19 cellular contexts compared by ENCODE assay signal in genomic region chr17:48566717-48567116, GRCh38. TPM values are rescaled to one million over a fixed set of nuclear protein-coding genes. Genes with fewer than 3 reads are reported as not detected.
DNase-seq lines count a peak whose midpoint lies in the region; ATAC-seq and TF ChIP-seq lines count a peak whose summit lies in the region.
"Had no signal": no experiment of that assay in that cellular context is flagged by ENCODE, and none has a peak within 500 bp of the region (broad histone marks: within the 10 kb centered on the region; RNA-seq: fewer than 3 reads in every experiment).

No MANE protein-coding gene starts in this region.

- TF ChIP-seq CTCF in AG04450 (IDR thresholded peaks at IDR 0.05; ENCODE audit: low read depth, low read length) (no peak), ascending aorta (IDR thresholded peaks at IDR 0.05) (no peak), gastroesophageal sphincter (IDR thresholded peaks at IDR 0.05) (no peak), sigmoid colon (IDR thresholded peaks at IDR 0.05) (no peak)

- CTCF ChIA-PET in AG04450 (lab: Charles Lee), result interaction anchor here (0.6 to 3.3 kb wide), 4 partner anchors 80 to 433 kb away, joined by 3 to 13 read pairs (median 4); no protein-coding TSS in a partner anchor

- intact Hi-C loops in ascending aorta (cut with DNase I), result no loop called here
- intact Hi-C loops in sigmoid colon (cut with DNase I), result no loop called here

- WGBS in gastroesophageal sphincter (ENCODE audit: low coverage in 1 of 2), 2 donors, result 0% methylated on average over 1 of the region's 2 CpGs; no CpG with 5 or more reads in 1 of the 2 donors
- 47 to 49% methylated on average over 2 of the region's 2 CpGs for WGBS in sigmoid colon, 2 donors

- no peaks in the 10 kb centered on the region for H3K36me3 ChIP-seq in ascending aorta
- H3K36me3 ChIP-seq in gastroesophageal sphincter, result no peaks in the 10 kb centered on the region
- H3K36me3 ChIP-seq in sigmoid colon, result no peaks in the 10 kb centered on the region

- ATAC-seq in gastroesophageal sphincter, result no peak
- no peak for ATAC-seq in SK-N-SH treated with all-trans-retinoic acid at 6 μM for 48 hours
- ATAC-seq in HG03354 (IDR thresholded peaks at IDR 0.05; ENCODE audit: poor library complexity, severe bottlenecking, unreplicated experiment), result no peak
- ATAC-seq: GM12878 had no signal

- TF ChIP-seq POLR2A in gastroesophageal sphincter (IDR thresholded peaks at IDR 0.05) (no peak), sigmoid colon (IDR thresholded peaks at IDR 0.05) (no peak)

- H3K4me3 ChIP-seq in AG04450 (ENCODE audit: low read depth, low read length) (peak overlapping the region; percentile 20), ascending aorta (no peak overlapping the region), gastroesophageal sphincter (no peak overlapping the region), sigmoid colon (no peak overlapping the region)
- H3K4me3 ChIP-seq: GM12878 had no signal

- H3K27ac ChIP-seq in AG04450 (ENCODE audit: low read depth, low read length), result peak overlapping the region; percentile 83
- peak overlapping the region; percentile 58 to 97 for H3K27ac ChIP-seq in ascending aorta
- H3K27ac ChIP-seq in gastroesophageal sphincter, result peak overlapping the region; percentile 97 to 98 (median 97)
- peak overlapping the region; percentile 94 to 99 (median 96) for H3K27ac ChIP-seq in sigmoid colon

- TF ChIP-seq EP300 in gastroesophageal sphincter (IDR thresholded peaks at IDR 0.05) (no peak), sigmoid colon (IDR thresholded peaks at IDR 0.05) (no peak)

- no peak for DNase-seq in AG04450 (ENCODE audit: low read depth, low spot score)
- no peak for DNase-seq in ascending aorta (ENCODE audit: low spot score in 2 of 2)
- no peak for DNase-seq in sigmoid colon
- no peak for DNase-seq in NCI-H524 (lab: John Stamatoyannopoulos, UW)
- DNase-seq in activated naive CD4-positive, alpha-beta T cell (lab: John Stamatoyannopoulos, UW), result no peak
- DNase-seq: C1 segment of cervical spinal cord, DMS53, NCI-H1930, NCI-H2171, NCI-H82, SHP77 had no signal

- POLR2A ChIA-PET in AG04450 (lab: Yijun Ruan, JAX), result interaction anchor here (0.8 to 1.6 kb wide), 3 partner anchors 11 to 24 kb away, joined by 3 to 12 read pairs (median 3); no protein-coding TSS in a partner anchor

- no peaks in the 10 kb centered on the region for H3K27me3 ChIP-seq in AG04450 (ENCODE audit: control insufficient read depth, insufficient read depth, low read length)
- H3K27me3 ChIP-seq in ascending aorta, result no peaks in the 10 kb centered on the region
- H3K27me3 ChIP-seq in gastroesophageal sphincter, result no peaks in the 10 kb centered on the region
- no peaks in the 10 kb centered on the region for H3K27me3 ChIP-seq in sigmoid colon

- H3K9me3 ChIP-seq in AG04450 (ENCODE audit: control insufficient read depth, insufficient read depth, low read length) (no peaks in the 10 kb centered on the region), ascending aorta (no peaks in the 10 kb centered on the region), gastroesophageal sphincter (no peaks in the 10 kb centered on the region), sigmoid colon (no peaks in the 10 kb centered on the region)

- peaks cover 2 to 74% of the 10 kb centered on the region in 2 donors for H3K4me1 ChIP-seq in ascending aorta
- H3K4me1 ChIP-seq in gastroesophageal sphincter, result peaks cover 8 to 100% (median 57%) of the 10 kb centered on the region in 3 donors
- peaks cover 0 to 100% (median 97%) of the 10 kb centered on the region in 4 donors for H3K4me1 ChIP-seq in sigmoid colon

TF ChIP-seq in SK-N-SH treated with all-trans-retinoic acid at 6 μM for 48 hours, 23 proteins besides CTCF, POLR2A, EP300 and RAD21:
- TF ChIP-seq RARB (CRISPR knock-in tag; IDR thresholded peaks at IDR 0.05), result no peak
- no peak for TF ChIP-seq PPARA (CRISPR knock-in tag; IDR thresholded peaks at IDR 0.05; ENCODE audit: borderline replicate concordance)
- no peak for TF ChIP-seq TCF4 (CRISPR knock-in tag; IDR thresholded peaks at IDR 0.05; ENCODE audit: borderline replicate concordance)
- no peak for TF ChIP-seq BACH2 (CRISPR knock-in tag; IDR thresholded peaks at IDR 0.05; ENCODE audit: borderline replicate concordance)
- TF ChIP-seq SNAI2 (CRISPR knock-in tag; IDR thresholded peaks at IDR 0.05), result no peak
- no peak for TF ChIP-seq POU6F1 (CRISPR knock-in tag; IDR thresholded peaks at IDR 0.05; ENCODE audit: borderline replicate concordance, low read depth)
- TF ChIP-seq ZFP30 (CRISPR knock-in tag; IDR thresholded peaks at IDR 0.05), result no peak
- no peak for TF ChIP-seq ZC3H10 (CRISPR knock-in tag; IDR thresholded peaks at IDR 0.05)
TF ChIP-seq in SK-N-SH treated with all-trans-retinoic acid at 6 μM for 48 hours: peak in this region for 0.

RNA-seq across cellular contexts. Expression of gene HOXB4, which starts 11.4 kb away (rescaled TPM):
- polyA plus RNA-seq in AG04450 (2011; rRNA removed) (5.8 and 6.1 TPM in 2 replicates), sigmoid colon (1 to 10 TPM in 2 of 3 donors, under 1 TPM in 1; 0.23 to 2.7 (median 1.2) TPM)
- 8.2 and 9.9 TPM in 2 replicates for polyA minus RNA-seq in AG04450 (2011; rRNA and poly(A)+ RNA removed)
- total RNA-seq in ascending aorta (20.4 TPM), gastroesophageal sphincter (10 to 100 TPM in 1 of 4 donors, 1 to 10 TPM in 3; 3.0 to 12.9 (median 6.9) TPM), sigmoid colon (1 to 10 TPM; 4.6 to 8.3 (median 5.4) TPM)

RNA-seq across cellular contexts. Expression of gene HOXB2, which starts 21.8 kb away (rescaled TPM):
- polyA plus RNA-seq in AG04450 (2011; rRNA removed), result 16.3 and 17.9 TPM in 2 replicates
- 7.4 and 10.2 TPM in 2 replicates for polyA minus RNA-seq in AG04450 (2011; rRNA and poly(A)+ RNA removed)
- total RNA-seq in ascending aorta, result 55.3 TPM
- 10 to 100 TPM; 28.7 to 65.2 (median 38.8) TPM for total RNA-seq in gastroesophageal sphincter
- total RNA-seq in sigmoid colon, result 10 to 100 TPM; 44.9 to 86.1 (median 63.6) TPM
- 1 to 10 TPM; 1.6 to 7.8 (median 3.0) TPM for polyA plus RNA-seq in sigmoid colon
- total RNA-seq: NCI-H460 had no signal

RNA-seq across cellular contexts. Expression of gene HOXB3, which starts 23.3 kb away (rescaled TPM):
- polyA plus RNA-seq in AG04450 (2011; rRNA removed) (28.3 and 33.0 TPM in 2 replicates), sigmoid colon (10 to 100 TPM in 2 of 3 donors, 1 to 10 TPM in 1; 6.2 to 16.7 (median 10.2) TPM)
- polyA minus RNA-seq in AG04450 (2011; rRNA and poly(A)+ RNA removed), result 12.3 and 12.5 TPM in 2 replicates
- total RNA-seq in ascending aorta (19.3 TPM), gastroesophageal sphincter (10 to 100 TPM; 11.4 to 48.7 (median 24.2) TPM), sigmoid colon (10 to 100 TPM; 25.3 to 64.3 (median 30.1) TPM)

RNA-seq across cellular contexts. Expression of gene HOXB5, which starts 26.9 kb away (rescaled TPM):
- polyA plus RNA-seq in AG04450 (2011; rRNA removed), result 9.4 and 9.8 TPM in 2 replicates
- 4.2 and 4.4 TPM in 2 replicates for polyA minus RNA-seq in AG04450 (2011; rRNA and poly(A)+ RNA removed)
- 0.53 TPM for total RNA-seq in ascending aorta
- 1 to 10 TPM in 3 of 4 donors, under 1 TPM in 1; 0.27 to 2.7 (median 1.4) TPM for total RNA-seq in gastroesophageal sphincter
- total RNA-seq in sigmoid colon, result 1 to 10 TPM; 1.5 to 2.5 (median 2.1) TPM
- polyA plus RNA-seq in sigmoid colon, result 10 to 100 TPM in 1 of 3 donors, 1 to 10 TPM in 2; 3.2 to 13.9 (median 4.2) TPM
- total RNA-seq: GM12878 had no signal
- polyA plus RNA-seq: GM12878, IgD-negative memory B cell had no signal

RNA-seq across cellular contexts. Expression of gene HOXB1, which starts 35.9 kb away (rescaled TPM):
- polyA plus RNA-seq in AG04450 (2011; rRNA removed) (not detected in 2 replicates), sigmoid colon (under 1 TPM in 2 of 3 donors, not detected in 1; 0.60 to 0.92 TPM)
- not detected in 2 replicates for polyA minus RNA-seq in AG04450 (2011; rRNA and poly(A)+ RNA removed)
- total RNA-seq in ascending aorta (not detected), gastroesophageal sphincter (not detected), sigmoid colon (under 1 TPM in 1 of 4 donors, not detected in 3; 0.27 TPM)
- total RNA-seq: A172, GM12878, LHCN-M2, NCI-H460 had no signal
- polyA plus RNA-seq: GM12878, IgD-negative memory B cell had no signal
